Comparison of ENCODE assay signal across 8 cellular contexts in the genomic region with DNA sequence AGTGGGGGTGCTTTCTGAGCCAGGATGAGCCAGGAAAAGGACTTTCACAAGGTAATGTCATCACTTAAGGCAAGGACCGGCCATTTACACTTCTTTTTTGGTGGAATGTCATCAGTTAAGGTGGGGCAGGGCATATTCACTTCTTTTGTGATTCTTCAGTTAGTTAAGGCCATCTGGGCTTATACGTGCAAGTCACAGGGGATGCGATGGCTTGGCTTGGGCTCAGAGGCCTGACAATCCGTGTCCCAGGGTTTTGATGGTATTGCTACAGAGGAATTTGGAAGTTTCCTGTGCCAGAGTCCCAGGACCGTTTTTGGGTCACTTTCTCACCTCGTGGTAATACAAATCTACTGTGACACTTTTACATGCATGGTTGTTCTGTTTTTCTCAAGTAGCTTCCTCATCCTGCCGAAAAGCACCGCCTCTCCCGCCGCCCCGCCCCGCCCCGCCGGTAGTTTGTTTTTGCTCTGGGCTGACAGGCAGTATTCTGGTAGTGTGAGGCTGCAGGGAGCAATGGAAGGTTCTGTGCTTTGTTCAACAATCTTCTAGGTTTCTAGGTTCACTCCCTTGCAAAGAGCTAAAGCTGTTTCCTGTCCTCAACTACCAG.
A peak's percentile ranks its signal among the peaks of the same experiment; 100 is the strongest.
DNase-seq lines count a peak whose midpoint lies in the region; ATAC-seq and TF ChIP-seq lines count a peak whose summit lies in the region.
"Not testable (repeated sequence)": the region's sequence is repeated elsewhere in the genome, so short reads cannot be mapped to it uniquely, and the experiment has no call there.

No MANE protein-coding gene starts in this region.

- peak overlapping the region; percentile 33 for H3K4me2 ChIP-seq in SU-DHL-6 (ENCODE audit: low read depth, low read length, poor library complexity, severe bottlenecking)
- H3K4me2 ChIP-seq in fibroblast of lung (ENCODE audit: extremely low read depth, insufficient read depth, low read length) = not testable (repeated sequence)

- not testable (repeated sequence) for H3K4me3 ChIP-seq in SU-DHL-6 (ENCODE audit: insufficient read depth, low read length, poor library complexity, severe bottlenecking); fibroblast of lung (replicated peaks in 1 of 4; ENCODE audit: control extremely low read depth in 1 of 4, insufficient read depth in 1 of 4, low read depth in 3 of 4, low read length in 4 of 4)

- not testable (repeated sequence) for H3K79me2 ChIP-seq in SU-DHL-6 (ENCODE audit: insufficient read depth, low read length); fibroblast of lung (ENCODE audit: control insufficient read depth, insufficient read depth, low read length)

- not testable (repeated sequence) for H3K27me3 ChIP-seq in SU-DHL-6 (ENCODE audit: low read length); fibroblast of lung (ENCODE audit: control insufficient read depth, insufficient read depth, low read length)

- H3K9me3 Mint-ChIP-seq in naive B cell; stimulated activated naive B cell treated with anti-CD40 and anti-IgM and Interleukin-4, amounts not matched to agents 10 μg/mL and 1 μg/mL and 100 μg/mL, for 72 hours: not testable (repeated sequence)

- not testable (repeated sequence) for H3F3A ChIP-seq in SU-DHL-6 (ENCODE audit: insufficient read depth)

- not testable (repeated sequence) for H3K27me3 Mint-ChIP-seq in naive B cell; stimulated activated naive B cell treated with anti-CD40 and anti-IgM and Interleukin-4, amounts not matched to agents 10 μg/mL and 1 μg/mL and 100 μg/mL, for 72 hours

- H3K4me1 Mint-ChIP-seq in naive B cell = peaks cover 37 to 49% (median 38%) of the 10 kb centered on the region in 3 donors
- peaks cover 29 to 36% of the 10 kb centered on the region in 2 donors for H3K4me1 Mint-ChIP-seq in stimulated activated naive B cell treated with anti-CD40 and anti-IgM and Interleukin-4, amounts not matched to agents 10 μg/mL and 1 μg/mL and 100 μg/mL, for 72 hours

- TF ChIP-seq CTCF in GM10266 (IDR thresholded peaks at IDR 0.05; ENCODE audit: control insufficient read depth, insufficient read depth, low read depth, missing control alignments); SU-DHL-6 (IDR thresholded peaks at IDR 0.05; ENCODE audit: insufficient read depth, low read length, poor library complexity, severe bottlenecking); fibroblast of lung (conservative IDR thresholded peaks at IDR 0.05 in 1 of 2, IDR thresholded peaks at IDR 0.05 in 1 of 2; ENCODE audit: low read depth in 1 of 2, low read length in 2 of 2): not testable (repeated sequence)

- DNase-seq in GM10266 (ENCODE audit: extremely low spot score) (peak; percentile 79), activated T-helper 1 cell treated with Interleukin-2 at 50 U/mL for 16 hours (ENCODE audit: low read depth) (peak; percentile 58), naive B cell (peak; percentile 59)
- not testable (repeated sequence) for DNase-seq in fibroblast of lung (ENCODE audit: low read depth in 2 of 2)
- peak; percentile 31 for DNase-seq in stimulated activated naive B cell treated with anti-CD40 and anti-IgM and Interleukin-4, amounts not matched to agents 10 μg/mL and 1 μg/mL and 100 μg/mL, for 72 hours

- peak overlapping the region; percentile 59 for H3K27ac ChIP-seq in SU-DHL-6 (ENCODE audit: low read depth, low read length)
- not testable (repeated sequence) for H3K27ac ChIP-seq in fibroblast of lung (ENCODE audit: insufficient read depth, low read length)

- not testable (repeated sequence) for H3K4me1 ChIP-seq in fibroblast of lung (ENCODE audit: control insufficient read depth, extremely low read depth, insufficient read depth, low read length)

- not testable (repeated sequence) for H3K9me3 ChIP-seq in SU-DHL-6 (ENCODE audit: insufficient read depth, low read length); fibroblast of lung (ENCODE audit: control insufficient read depth, insufficient read depth, low read depth, low read length)

- not testable (repeated sequence) for H3K36me3 ChIP-seq in SU-DHL-6 (ENCODE audit: low read length); fibroblast of lung (ENCODE audit: control insufficient read depth, insufficient read depth, low read length)

- peak; percentile 94 for ATAC-seq in GM21528 (IDR thresholded peaks at IDR 0.05; ENCODE audit: low FRiP score, unreplicated experiment)
- ATAC-seq in HG03439 (IDR thresholded peaks at IDR 0.05; ENCODE audit: unreplicated experiment) = peak; percentile 91
- peak; percentile 99 for ATAC-seq in naive B cell (ENCODE audit: low read depth in 2 of 2)
- ATAC-seq in stimulated activated naive B cell treated with anti-CD40 and anti-IgM and Interleukin-4, amounts not matched to agents 10 μg/mL and 1 μg/mL and 100 μg/mL, for 72 hours (replicated peaks) = peak; percentile 94 to 98

- not testable (repeated sequence) for H3K9ac ChIP-seq in SU-DHL-6 (ENCODE audit: low read length); fibroblast of lung (ENCODE audit: insufficient read depth, low read length)

- not testable (repeated sequence) for H4K20me1 ChIP-seq in SU-DHL-6 (ENCODE audit: low read depth, low read length); fibroblast of lung (ENCODE audit: control insufficient read depth, extremely low read depth, insufficient read depth, low read length)

- H3K36me3 Mint-ChIP-seq in naive B cell = not testable (repeated sequence)
- H3K36me3 Mint-ChIP-seq in stimulated activated naive B cell treated with anti-CD40 and anti-IgM and Interleukin-4, amounts not matched to agents 10 μg/mL and 1 μg/mL and 100 μg/mL, for 72 hours = peaks cover 9 to 34% of the 10 kb centered on the region in 2 donors

- H3K27ac Mint-ChIP-seq in naive B cell = peak overlapping the region; percentile 94 to 99 (median 96)
- H3K27ac Mint-ChIP-seq in stimulated activated naive B cell treated with anti-CD40 and anti-IgM and Interleukin-4, amounts not matched to agents 10 μg/mL and 1 μg/mL and 100 μg/mL, for 72 hours = peak overlapping the region; percentile 88

- H3K4me3 Mint-ChIP-seq in naive B cell = peak overlapping the region in 7 of 8 donors; percentile 34 to 83 (median 74)
- H3K4me3 Mint-ChIP-seq in stimulated activated naive B cell treated with anti-CD40 and anti-IgM and Interleukin-4, amounts not matched to agents 10 μg/mL and 1 μg/mL and 100 μg/mL, for 72 hours = peak overlapping the region; percentile 27 to 70

- not testable (repeated sequence) for H2AFZ ChIP-seq in SU-DHL-6 (ENCODE audit: low read depth, low read length, severe bottlenecking)
- peak overlapping the region; percentile 53 for H2AFZ ChIP-seq in fibroblast of lung (ENCODE audit: low read length)

- H3K9me2 ChIP-seq in SU-DHL-6 (replicated peaks; ENCODE audit: insufficient read depth, low read length) = not testable (repeated sequence)
